Comparison of ENCODE assay signal across 28 cellular contexts in the genomic region with DNA sequence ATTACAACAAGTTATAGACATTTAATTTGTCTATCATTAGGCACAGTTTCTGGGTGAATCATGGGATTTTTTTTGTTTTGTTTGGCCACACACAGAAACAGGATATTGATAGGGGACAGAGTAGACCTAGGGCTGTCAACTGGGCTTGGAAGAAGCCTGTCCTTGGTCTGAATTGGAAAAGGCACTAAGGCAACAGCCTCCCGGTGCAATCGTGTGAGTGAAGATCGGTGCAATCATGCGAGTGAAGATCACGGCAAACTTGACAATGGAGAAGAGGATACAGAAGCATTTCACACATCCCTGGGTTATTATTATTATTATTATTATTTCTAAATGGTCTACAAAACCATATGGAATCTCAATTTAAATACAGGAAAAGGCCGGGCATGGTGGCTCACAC.
DNase-seq lines count a peak whose midpoint lies in the region; ATAC-seq and TF ChIP-seq lines count a peak whose summit lies in the region.
"Had no signal": no experiment of that assay in that cellular context is flagged by ENCODE, and none has a peak within 500 bp of the region (broad histone marks: within the 10 kb centered on the region; RNA-seq: fewer than 3 reads in every experiment).

No MANE protein-coding gene starts in this region.

- H2AK5ac ChIP-seq in trophoblast cell (ENCODE audit: low read length): no peak overlapping the region

- H2BK5ac ChIP-seq in trophoblast cell (ENCODE audit: low read depth, low read length, poor library complexity): no peak overlapping the region

- peak; percentile 17 for DNase-seq in activated CD8-positive, alpha-beta memory T cell treated with anti-CD3 and anti-CD28 coated beads, Interleukin-2, amount 50 U/mL, for 48 hours
- DNase-seq in activated CD8-positive, alpha-beta memory T cell treated with anti-CD3 and anti-CD28 coated beads, Interleukin-2, amount 10 ng/mL, durations not matched to agents 7 days and 5 days: no peak
- DNase-seq in ecto neural progenitor cell (ENCODE audit: low spot score): peak; percentile 7
- DNase-seq in trophoblast cell: no peak
- no peak for DNase-seq in transverse colon
- DNase-seq in natural killer cell treated with Interleukin-12 subunit alpha and Interleukin-12 subunit beta and Interleukin-15 and Interleukin-18, amount 100 ng/mL, for 72 hours (ENCODE audit: low spot score): no peak
- DNase-seq in DMS79 (lab: John Stamatoyannopoulos, UW): no peak
- DNase-seq in naive thymus-derived CD4-positive, alpha-beta T cell: no peak
- DNase-seq: CD8-positive, alpha-beta T cell; effector memory CD4-positive, alpha-beta T cell; erythroblast; hypothalamus; midbrain; NCI-H1417; NCI-H82; SHP77; spleen; stimulated activated CD4-positive, alpha-beta T cell treated with anti-CD3 and anti-CD28 coated beads, Interleukin-4, amount 100 ng/mL, for 24 hours; stimulated activated naive B cell treated with anti-CD40 and anti-IgM and Interleukin-4, amounts not matched to agents 10 μg/mL and 1 μg/mL and 100 μg/mL, for 72 hours; T-helper 9 cell had no signal

- H3K4me3 ChIP-seq in trophoblast cell (ENCODE audit: low read depth, low read length) (no peak overlapping the region), transverse colon (no peak overlapping the region)
- no peak overlapping the region for H3K4me3 ChIP-seq in naive thymus-derived CD4-positive, alpha-beta T cell (ENCODE audit: low read length)
- H3K4me3 ChIP-seq: K562, MG63, prostate gland, spleen had no signal

- no peak for TF ChIP-seq POLR2A in transverse colon (IDR thresholded peaks at IDR 0.05)

- TF ChIP-seq EP300 in transverse colon (IDR thresholded peaks at IDR 0.05; ENCODE audit: low read depth): no peak

- peaks cover 0 to 3% of the 10 kb centered on the region in 2 experiments for H3K36me3 ChIP-seq in trophoblast cell (ENCODE audit: control insufficient read depth in 1 of 2, insufficient read depth in 2 of 2, low read length in 2 of 2)
- H3K36me3 ChIP-seq in transverse colon: no peaks in the 10 kb centered on the region
- no peaks in the 10 kb centered on the region for H3K36me3 ChIP-seq in naive thymus-derived CD4-positive, alpha-beta T cell (ENCODE audit: control insufficient read depth in 2 of 3, insufficient read depth in 3 of 3, low read length in 3 of 3)
- H3K36me3 ChIP-seq: MG63, prostate gland, spleen had no signal

- H3K9me3 ChIP-seq in trophoblast cell (ENCODE audit: insufficient read depth, low read depth, low read length) (peaks cover 4% of the 10 kb centered on the region), transverse colon (no peaks in the 10 kb centered on the region)
- H3K9me3 ChIP-seq in naive thymus-derived CD4-positive, alpha-beta T cell (ENCODE audit: control insufficient read depth in 2 of 3, low read length in 3 of 3): no peaks in the 10 kb centered on the region
- H3K9me3 ChIP-seq: prostate gland had no signal

- intact Hi-C loops in transverse colon (cut with DNase I; ENCODE audit: low total_unique reads): no loop called here
- intact Hi-C loops in naive thymus-derived CD4-positive, alpha-beta T cell (cut with micrococcal nuclease): no loop called here

- no peak overlapping the region for H3K23ac ChIP-seq in trophoblast cell (ENCODE audit: low read length)

- H3K4me3 Mint-ChIP-seq in activated CD8-positive, alpha-beta memory T cell treated with anti-CD3 and anti-CD28 coated beads, Interleukin-2, amount 10 ng/mL, durations not matched to agents 7 days and 5 days: no peak overlapping the region
- no peak overlapping the region for H3K4me3 Mint-ChIP-seq in natural killer cell treated with Interleukin-12 subunit alpha and Interleukin-12 subunit beta and Interleukin-15 and Interleukin-18, amount 100 ng/mL, for 72 hours
- no peak overlapping the region for H3K4me3 Mint-ChIP-seq in naive thymus-derived CD4-positive, alpha-beta T cell
- H3K4me3 Mint-ChIP-seq: activated naive CD8-positive, alpha-beta T cell; activated T-helper 17 cell treated with anti-CD3 and anti-CD28 coated beads, Interleukin-2, amount 50 U/mL, for 72 hours; CD8-positive, alpha-beta T cell; stimulated activated naive B cell treated with anti-CD40 and anti-IgM and Interleukin-4, amounts not matched to agents 10 μg/mL and 1 μg/mL and 100 μg/mL, for 72 hours; WTC11 had no signal

- POLR2A ChIA-PET in naive thymus-derived CD4-positive, alpha-beta T cell (lab: Charles Lee): no interaction called here

- TF ChIP-seq CTCF in transverse colon (IDR thresholded peaks at IDR 0.05): no peak

- WGBS in trophoblast cell (ENCODE audit: extremely low coverage, insufficient coverage, insufficient read length): no CpG with 5 or more reads among the region's 6 CpGs
- 82 to 91% methylated on average over 6 of the region's 6 CpGs for WGBS in transverse colon (ENCODE audit: low coverage in 1 of 2), 2 donors

- no peak overlapping the region for H3K27ac ChIP-seq in trophoblast cell (ENCODE audit: low read depth, low read length)
- H3K27ac ChIP-seq in transverse colon: peak overlapping the region; percentile 60 to 80 (median 66)
- H3K27ac ChIP-seq in naive thymus-derived CD4-positive, alpha-beta T cell (ENCODE audit: low read depth, low read length): no peak overlapping the region
- H3K27ac ChIP-seq: 22Rv1, spleen had no signal

- H3K4me1 ChIP-seq in trophoblast cell (ENCODE audit: control insufficient read depth in 1 of 2, insufficient read depth in 2 of 2, low read length in 2 of 2) (peaks cover 21 to 34% of the 10 kb centered on the region in 2 experiments), transverse colon (peaks cover 9 to 22% (median 13%) of the 10 kb centered on the region in 4 donors)
- no peaks in the 10 kb centered on the region for H3K4me1 ChIP-seq in naive thymus-derived CD4-positive, alpha-beta T cell (ENCODE audit: control insufficient read depth in 2 of 2, insufficient read depth in 2 of 2, low read length in 2 of 2)
- H3K4me1 ChIP-seq: prostate gland, spleen had no signal

- H3K36me3 Mint-ChIP-seq in activated CD8-positive, alpha-beta memory T cell treated with anti-CD3 and anti-CD28 coated beads, Interleukin-2, amount 10 ng/mL, durations not matched to agents 7 days and 5 days: no peaks in the 10 kb centered on the region
- H3K36me3 Mint-ChIP-seq in natural killer cell treated with Interleukin-12 subunit alpha and Interleukin-12 subunit beta and Interleukin-15 and Interleukin-18, amount 100 ng/mL, for 72 hours: no peaks in the 10 kb centered on the region
- peaks cover 0 to 4% (median 0%) of the 10 kb centered on the region in 5 donors for H3K36me3 Mint-ChIP-seq in naive thymus-derived CD4-positive, alpha-beta T cell
- H3K36me3 Mint-ChIP-seq: CD8-positive, alpha-beta T cell; stimulated activated naive B cell treated with anti-CD40 and anti-IgM and Interleukin-4, amounts not matched to agents 10 μg/mL and 1 μg/mL and 100 μg/mL, for 72 hours had no signal

- H3K27me3 ChIP-seq in trophoblast cell (ENCODE audit: insufficient read depth, low read length) (no peaks in the 10 kb centered on the region), transverse colon (no peaks in the 10 kb centered on the region)
- no peaks in the 10 kb centered on the region for H3K27me3 ChIP-seq in naive thymus-derived CD4-positive, alpha-beta T cell (ENCODE audit: control insufficient read depth in 2 of 2, insufficient read depth in 2 of 2, low read length in 2 of 2)
- H3K27me3 ChIP-seq: MG63 had no signal

- H3K4me1 Mint-ChIP-seq in activated CD8-positive, alpha-beta memory T cell treated with anti-CD3 and anti-CD28 coated beads, Interleukin-2, amount 10 ng/mL, durations not matched to agents 7 days and 5 days: no peaks in the 10 kb centered on the region
- no peaks in the 10 kb centered on the region for H3K4me1 Mint-ChIP-seq in natural killer cell treated with Interleukin-12 subunit alpha and Interleukin-12 subunit beta and Interleukin-15 and Interleukin-18, amount 100 ng/mL, for 72 hours (ENCODE audit: low read depth in 2 of 2)
- no peaks in the 10 kb centered on the region for H3K4me1 Mint-ChIP-seq in naive thymus-derived CD4-positive, alpha-beta T cell
- H3K4me1 Mint-ChIP-seq: activated T-helper 17 cell treated with anti-CD3 and anti-CD28 coated beads, Interleukin-2, amount 50 U/mL, for 72 hours; stimulated activated naive B cell treated with anti-CD40 and anti-IgM and Interleukin-4, amounts not matched to agents 10 μg/mL and 1 μg/mL and 100 μg/mL, for 72 hours had no signal

- in situ Hi-C loops in transverse colon (cut with MboI; ENCODE audit: low pct_ligation_motif_present in 1 of 4, low pct_unique_long_range_greater_than_20kb in 1 of 4, low sequenced_read_pairs in 3 of 4): no loop called here

- H3K79me1 ChIP-seq in trophoblast cell (ENCODE audit: low read length): peaks cover 45% of the 10 kb centered on the region

- ATAC-seq in activated CD8-positive, alpha-beta memory T cell treated with anti-CD3 and anti-CD28 coated beads, Interleukin-2, amount 10 ng/mL, durations not matched to agents 7 days and 5 days: no peak
- no peak for ATAC-seq in natural killer cell treated with Interleukin-12 subunit alpha and Interleukin-12 subunit beta and Interleukin-15 and Interleukin-18, amount 100 ng/mL, for 72 hours
- ATAC-seq in naive thymus-derived CD4-positive, alpha-beta T cell: no peak
- ATAC-seq: activated T-helper 17 cell treated with anti-CD3 and anti-CD28 coated beads, Interleukin-2, amount 50 U/mL, for 72 hours; CD8-positive, alpha-beta T cell; K562; left lobe of liver; stimulated activated naive B cell treated with anti-CD40 and anti-IgM and Interleukin-4, amounts not matched to agents 10 μg/mL and 1 μg/mL and 100 μg/mL, for 72 hours; WTC11 had no signal

- peak overlapping the region; percentile 90 for H2BK12ac ChIP-seq in trophoblast cell (ENCODE audit: low read length)

- H2AFZ ChIP-seq in trophoblast cell (ENCODE audit: insufficient read depth, low read length, poor library complexity): no peak overlapping the region

- H3K9ac ChIP-seq in trophoblast cell (ENCODE audit: low read length): no peak overlapping the region

- H3K9me3 Mint-ChIP-seq in activated CD8-positive, alpha-beta memory T cell treated with anti-CD3 and anti-CD28 coated beads, Interleukin-2, amount 10 ng/mL, durations not matched to agents 7 days and 5 days (ENCODE audit: low read depth): no peaks in the 10 kb centered on the region
- H3K9me3 Mint-ChIP-seq in natural killer cell treated with Interleukin-12 subunit alpha and Interleukin-12 subunit beta and Interleukin-15 and Interleukin-18, amount 100 ng/mL, for 72 hours: no peaks in the 10 kb centered on the region
- H3K9me3 Mint-ChIP-seq in naive thymus-derived CD4-positive, alpha-beta T cell: peaks cover 0 to 8% (median 5%) of the 10 kb centered on the region in 11 donors
- H3K9me3 Mint-ChIP-seq: CD8-positive, alpha-beta T cell had no signal

- H3K4ac ChIP-seq in trophoblast cell (ENCODE audit: low read depth, low read length): no peak overlapping the region

- H4K91ac ChIP-seq in trophoblast cell (ENCODE audit: low read depth, low read length): peak overlapping the region; percentile 88

- no peak overlapping the region for H4K8ac ChIP-seq in trophoblast cell (ENCODE audit: low read depth, low read length)

- CTCF ChIA-PET in activated CD8-positive, alpha-beta memory T cell treated with anti-CD3 and anti-CD28 coated beads, Interleukin-2, amount 10 ng/mL, durations not matched to agents 7 days and 5 days (lab: Charles Lee): no interaction called here
- CTCF ChIA-PET in naive thymus-derived CD4-positive, alpha-beta T cell (lab: Charles Lee): no interaction called here

- peaks cover 21% of the 10 kb centered on the region for H3K27me3 Mint-ChIP-seq in activated CD8-positive, alpha-beta memory T cell treated with anti-CD3 and anti-CD28 coated beads, Interleukin-2, amount 10 ng/mL, durations not matched to agents 7 days and 5 days
- H3K27me3 Mint-ChIP-seq in natural killer cell treated with Interleukin-12 subunit alpha and Interleukin-12 subunit beta and Interleukin-15 and Interleukin-18, amount 100 ng/mL, for 72 hours: peaks cover 20 to 33% of the 10 kb centered on the region in 2 donors
- H3K27me3 Mint-ChIP-seq in naive thymus-derived CD4-positive, alpha-beta T cell: peaks cover 4 to 30% (median 27%) of the 10 kb centered on the region in 5 donors

- H3K27ac Mint-ChIP-seq in activated CD8-positive, alpha-beta memory T cell treated with anti-CD3 and anti-CD28 coated beads, Interleukin-2, amount 10 ng/mL, durations not matched to agents 7 days and 5 days: no peak overlapping the region
- no peak overlapping the region for H3K27ac Mint-ChIP-seq in natural killer cell treated with Interleukin-12 subunit alpha and Interleukin-12 subunit beta and Interleukin-15 and Interleukin-18, amount 100 ng/mL, for 72 hours
- no peak overlapping the region for H3K27ac Mint-ChIP-seq in naive thymus-derived CD4-positive, alpha-beta T cell
- H3K27ac Mint-ChIP-seq: activated naive CD8-positive, alpha-beta T cell; activated T-helper 17 cell treated with anti-CD3 and anti-CD28 coated beads, Interleukin-2, amount 50 U/mL, for 72 hours; CD8-positive, alpha-beta T cell; stimulated activated naive B cell treated with anti-CD40 and anti-IgM and Interleukin-4, amounts not matched to agents 10 μg/mL and 1 μg/mL and 100 μg/mL, for 72 hours; WTC11 had no signal

- H4K12ac ChIP-seq in trophoblast cell (ENCODE audit: low read depth, low read length): no peak overlapping the region

- H3K14ac ChIP-seq in trophoblast cell (ENCODE audit: low read length): no peak overlapping the region

- H3K4me2 ChIP-seq in trophoblast cell (ENCODE audit: low read length): no peak overlapping the region

- H3K79me2 ChIP-seq in trophoblast cell (ENCODE audit: control insufficient read depth, insufficient read depth, low read length, poor library complexity): peaks cover 2% of the 10 kb centered on the region

- no peak overlapping the region for H2BK120ac ChIP-seq in trophoblast cell (ENCODE audit: insufficient read depth, low read length, poor library complexity)

- H3K18ac ChIP-seq in trophoblast cell (ENCODE audit: low read length): no peak overlapping the region

Comparison
In these comparisons a context has a peak if more than half of its experiments do, and no peak if none do; other contexts are left out.
1. DNase-seq: peak in activated CD8-positive, alpha-beta memory T cell treated with anti-CD3 and anti-CD28 coated beads, Interleukin-2, amount 50 U/mL, for 48 hours (single experiment) and ecto neural progenitor cell (single experiment); none in activated CD8-positive, alpha-beta memory T cell treated with anti-CD3 and anti-CD28 coated beads, Interleukin-2, amount 10 ng/mL, durations not matched to agents 7 days and 5 days (single experiment), trophoblast cell (0 of 2), transverse colon (single experiment), natural killer cell treated with Interleukin-12 subunit alpha and Interleukin-12 subunit beta and Interleukin-15 and Interleukin-18, amount 100 ng/mL, for 72 hours (single experiment), DMS79 (single experiment) and naive thymus-derived CD4-positive, alpha-beta T cell (0 of 9).
2. H3K27ac ChIP-seq: peak in transverse colon (4 of 4); none in trophoblast cell (single experiment) and naive thymus-derived CD4-positive, alpha-beta T cell (single experiment).